1 cellular context compared by ENCODE assay signal in the genomic region with DNA sequence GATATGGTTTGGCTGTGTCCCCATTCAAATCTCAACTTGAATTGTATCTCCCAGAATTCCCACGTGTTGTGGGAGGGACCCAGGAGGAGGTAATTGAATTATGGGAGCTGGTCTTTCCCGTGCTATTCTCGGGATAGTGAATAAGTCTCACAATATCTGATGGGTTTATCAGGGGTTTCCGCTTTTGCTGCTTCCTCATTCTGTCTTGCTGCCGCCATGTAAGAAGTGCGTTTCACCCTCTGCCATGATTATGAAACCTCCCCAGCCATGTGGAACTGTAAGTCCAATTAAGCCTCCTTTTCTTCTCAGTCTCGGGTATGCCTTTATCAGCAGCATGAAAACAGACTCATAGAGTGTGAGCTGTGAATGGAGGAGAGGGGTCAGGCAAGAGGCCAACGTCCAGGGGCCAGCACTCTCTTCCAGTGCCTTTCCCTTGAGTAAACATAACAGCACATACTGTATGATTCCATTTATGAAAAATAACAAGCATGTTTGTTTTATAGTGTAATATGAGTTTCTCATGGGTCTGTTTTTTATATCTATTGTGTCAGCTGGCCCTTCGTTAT.
TF ChIP-seq lines count a peak whose summit lies in the region.

No MANE protein-coding gene starts in this region.

TF ChIP-seq in HepG2, 621 proteins besides CTCF, POLR2A, EP300 and RAD21 (continued from another document):
- TF ChIP-seq, protein P1, sequence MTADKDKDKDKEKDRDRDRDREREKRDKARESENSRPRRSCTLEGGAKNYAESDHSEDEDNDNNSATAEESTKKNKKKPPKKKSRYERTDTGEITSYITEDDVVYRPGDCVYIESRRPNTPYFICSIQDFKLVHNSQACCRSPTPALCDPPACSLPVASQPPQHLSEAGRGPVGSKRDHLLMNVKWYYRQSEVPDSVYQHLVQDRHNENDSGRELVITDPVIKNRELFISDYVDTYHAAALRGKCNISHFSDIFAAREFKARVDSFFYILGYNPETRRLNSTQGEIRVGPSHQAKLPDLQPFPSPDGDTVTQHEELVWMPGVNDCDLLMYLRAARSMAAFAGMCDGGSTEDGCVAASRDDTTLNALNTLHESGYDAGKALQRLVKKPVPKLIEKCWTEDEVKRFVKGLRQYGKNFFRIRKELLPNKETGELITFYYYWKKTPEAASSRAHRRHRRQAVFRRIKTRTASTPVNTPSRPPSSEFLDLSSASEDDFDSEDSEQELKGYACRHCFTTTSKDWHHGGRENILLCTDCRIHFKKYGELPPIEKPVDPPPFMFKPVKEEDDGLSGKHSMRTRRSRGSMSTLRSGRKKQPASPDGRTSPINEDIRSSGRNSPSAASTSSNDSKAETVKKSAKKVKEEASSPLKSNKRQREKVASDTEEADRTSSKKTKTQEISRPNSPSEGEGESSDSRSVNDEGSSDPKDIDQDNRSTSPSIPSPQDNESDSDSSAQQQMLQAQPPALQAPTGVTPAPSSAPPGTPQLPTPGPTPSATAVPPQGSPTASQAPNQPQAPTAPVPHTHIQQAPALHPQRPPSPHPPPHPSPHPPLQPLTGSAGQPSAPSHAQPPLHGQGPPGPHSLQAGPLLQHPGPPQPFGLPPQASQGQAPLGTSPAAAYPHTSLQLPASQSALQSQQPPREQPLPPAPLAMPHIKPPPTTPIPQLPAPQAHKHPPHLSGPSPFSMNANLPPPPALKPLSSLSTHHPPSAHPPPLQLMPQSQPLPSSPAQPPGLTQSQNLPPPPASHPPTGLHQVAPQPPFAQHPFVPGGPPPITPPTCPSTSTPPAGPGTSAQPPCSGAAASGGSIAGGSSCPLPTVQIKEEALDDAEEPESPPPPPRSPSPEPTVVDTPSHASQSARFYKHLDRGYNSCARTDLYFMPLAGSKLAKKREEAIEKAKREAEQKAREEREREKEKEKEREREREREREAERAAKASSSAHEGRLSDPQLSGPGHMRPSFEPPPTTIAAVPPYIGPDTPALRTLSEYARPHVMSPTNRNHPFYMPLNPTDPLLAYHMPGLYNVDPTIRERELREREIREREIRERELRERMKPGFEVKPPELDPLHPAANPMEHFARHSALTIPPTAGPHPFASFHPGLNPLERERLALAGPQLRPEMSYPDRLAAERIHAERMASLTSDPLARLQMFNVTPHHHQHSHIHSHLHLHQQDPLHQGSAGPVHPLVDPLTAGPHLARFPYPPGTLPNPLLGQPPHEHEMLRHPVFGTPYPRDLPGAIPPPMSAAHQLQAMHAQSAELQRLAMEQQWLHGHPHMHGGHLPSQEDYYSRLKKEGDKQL (CRISPR knock-in tag; IDR thresholded peaks at IDR 0.05; ENCODE audit: low read depth): no peak
- TF ChIP-seq, protein P2, sequence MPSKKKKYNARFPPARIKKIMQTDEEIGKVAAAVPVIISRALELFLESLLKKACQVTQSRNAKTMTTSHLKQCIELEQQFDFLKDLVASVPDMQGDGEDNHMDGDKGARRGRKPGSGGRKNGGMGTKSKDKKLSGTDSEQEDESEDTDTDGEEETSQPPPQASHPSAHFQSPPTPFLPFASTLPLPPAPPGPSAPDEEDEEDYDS (CRISPR knock-in tag; IDR thresholded peaks at IDR 0.05): 0 out of 2 replicates have a peak, but pooled peaks have one; percentile 16
